ENCODE assay signal across 1 cellular context in the genomic region with DNA sequence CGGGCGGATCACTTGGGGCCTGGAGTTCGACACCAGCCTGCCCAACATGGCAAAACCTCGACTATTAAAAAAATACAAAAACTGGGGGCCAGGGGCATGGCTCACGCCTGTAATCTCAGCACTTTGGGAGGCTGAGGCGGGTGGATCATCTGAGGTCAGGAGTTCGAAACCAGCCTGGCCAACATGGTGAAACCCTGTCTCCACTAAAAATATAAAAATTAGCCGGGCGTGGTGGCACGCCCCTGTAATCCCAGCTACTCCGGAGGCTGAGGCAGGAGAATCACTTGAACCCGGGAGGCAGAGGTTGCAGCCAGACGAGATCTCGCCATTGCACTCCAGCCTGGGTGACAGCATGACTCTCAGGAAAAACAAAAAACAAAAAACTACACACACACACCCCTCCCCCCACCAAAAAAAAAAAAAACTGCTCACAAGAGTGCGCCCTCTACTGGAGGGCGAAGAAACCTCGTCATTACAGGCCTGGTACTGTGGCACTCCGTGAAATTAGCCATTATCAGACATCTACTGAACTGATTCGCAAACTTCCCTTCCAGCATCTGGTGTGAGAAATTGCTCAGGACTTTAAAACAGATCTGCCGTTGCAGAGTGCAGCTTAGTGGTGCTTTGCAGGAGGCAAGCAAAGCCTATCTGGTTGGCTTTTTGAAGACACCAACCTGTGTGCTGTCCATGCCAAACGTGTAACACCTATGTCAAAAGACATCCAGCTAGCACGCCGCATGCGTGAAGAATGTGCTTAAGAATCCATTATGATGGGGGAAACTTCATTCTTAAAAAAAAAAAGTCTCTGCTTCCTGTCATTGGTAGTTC.
TF ChIP-seq lines count a peak whose summit lies in the region.

No MANE protein-coding gene starts in this region.

TF ChIP-seq in H1, 55 proteins besides CTCF, POLR2A, EP300 and RAD21:
- TF ChIP-seq SIX5 (IDR thresholded peaks at IDR 0.05; ENCODE audit: low read depth, low read length) (no peak), TCF12 (IDR thresholded peaks at IDR 0.05; ENCODE audit: low read depth, low read length) (0 out of 2 replicates have a peak, but pooled peaks have one; percentile 32), RFX5 (IDR thresholded peaks at IDR 0.05; ENCODE audit: borderline replicate concordance, low read depth, low read length) (no peak), HDAC2 (IDR thresholded peaks at IDR 0.05; ENCODE audit: borderline replicate concordance in 1 of 2, low read depth in 2 of 2, low read length in 2 of 2) (0 out of 4 replicates have a peak, but pooled peaks of 1 of the 2 experiments have one; percentile 36), GTF2F1 (IDR thresholded peaks at IDR 0.05; ENCODE audit: borderline replicate concordance, low read depth, low read length) (no peak), CREB1 (IDR thresholded peaks at IDR 0.05) (peak; percentile 65; the same call in 1 of the 2 replicates), JUND (IDR thresholded peaks at IDR 0.05; ENCODE audit: low read length) (no peak), SIRT6 (IDR thresholded peaks at IDR 0.05; ENCODE audit: low read length) (no peak), SP1 (IDR thresholded peaks at IDR 0.05; ENCODE audit: low read depth, low read length) (peak; percentile 58; the same call in 1 of the 2 replicates), BRCA1 (IDR thresholded peaks at IDR 0.05; ENCODE audit: low read depth, low read length) (no peak), SIN3A (conservative IDR thresholded peaks at IDR 0.05 in 1 of 2, IDR thresholded peaks at IDR 0.05 in 1 of 2; ENCODE audit: low read depth in 1 of 2, low read length in 2 of 2) (no peak), EGR1 (IDR thresholded peaks at IDR 0.05; ENCODE audit: borderline replicate concordance, low read depth, low read length) (no peak), RXRA (IDR thresholded peaks at IDR 0.05; ENCODE audit: insufficient read depth, low read depth, low read length) (no peak), TBP (IDR thresholded peaks at IDR 0.05; ENCODE audit: low read depth, low read length) (no peak), SAP30 (IDR thresholded peaks at IDR 0.05; ENCODE audit: insufficient read depth, insufficient replicate concordance, low read length) (no peak)
